Comparison of ENCODE assay signal across 25 cellular contexts in the genomic region with DNA sequence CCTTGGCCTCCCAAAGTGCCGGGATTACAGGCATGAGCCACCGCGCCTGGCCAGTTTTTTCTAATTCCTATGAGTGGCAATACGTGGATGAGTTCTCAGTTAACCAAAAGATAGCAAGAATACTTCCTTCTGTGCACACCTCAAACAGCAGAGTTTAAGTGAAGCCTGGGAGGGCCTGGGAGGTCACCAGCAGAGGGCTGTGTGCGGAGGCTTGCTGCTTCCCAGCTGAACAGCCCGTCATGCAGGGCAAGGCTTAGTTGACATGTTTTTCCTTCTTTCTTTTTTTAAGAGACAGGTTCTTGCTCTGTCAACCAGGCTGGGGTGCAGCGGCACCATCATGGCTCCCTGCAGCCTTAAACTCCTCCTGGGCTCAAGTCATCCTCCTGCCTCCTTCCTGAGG. TPM values are rescaled to one million over a fixed set of nuclear protein-coding genes. Genes with fewer than 3 reads are reported as not detected.
A peak's percentile ranks its signal among the peaks of the same experiment; 100 is the strongest.
DNase-seq lines count a peak whose midpoint lies in the region; ATAC-seq and TF ChIP-seq lines count a peak whose summit lies in the region.
"Had no signal": no experiment of that assay in that cellular context is flagged by ENCODE, and none has a peak within 500 bp of the region (broad histone marks: within the 10 kb centered on the region; RNA-seq: fewer than 3 reads in every experiment).

No MANE protein-coding gene starts in this region.

- no peak overlapping the region for H3K4ac ChIP-seq in mesendoderm (ENCODE audit: low read depth, low read length)

- H3K9ac ChIP-seq in mesendoderm (ENCODE audit: low read length), result no peak overlapping the region

- POLR2A ChIA-PET in activated naive CD8-positive, alpha-beta T cell treated with anti-CD3 and anti-CD28 coated beads, Interleukin-2, amount 10 ng/mL, durations not matched to agents 7 days and 5 days (lab: Charles Lee), result no interaction called here
- POLR2A ChIA-PET in activated CD4-positive, alpha-beta T cell treated with anti-CD3 and anti-CD28 coated beads for 36 hours (lab: Charles Lee), result no interaction called here

- no peak overlapping the region for H2BK5ac ChIP-seq in mesendoderm (ENCODE audit: low read length)

- H3K36me3 Mint-ChIP-seq in activated naive CD8-positive, alpha-beta T cell treated with anti-CD3 and anti-CD28 coated beads, Interleukin-2, amount 10 ng/mL, durations not matched to agents 7 days and 5 days, result no peaks in the 10 kb centered on the region
- H3K36me3 Mint-ChIP-seq in activated naive CD8-positive, alpha-beta T cell treated with anti-CD3 and anti-CD28 coated beads, Interleukin-2, amount 50 U/mL, for 24 hours (ENCODE audit: low read depth), result no peaks in the 10 kb centered on the region
- H3K36me3 Mint-ChIP-seq in activated T-helper 17 cell treated with anti-CD3 and anti-CD28 coated beads, Interleukin-2, amount 50 U/mL, for 72 hours (ENCODE audit: low read depth), result no peaks in the 10 kb centered on the region
- no peaks in the 10 kb centered on the region for H3K36me3 Mint-ChIP-seq in activated CD4-positive, alpha-beta T cell treated with anti-CD3 and anti-CD28 coated beads for 36 hours (ENCODE audit: low read depth)
- H3K36me3 Mint-ChIP-seq: activated CD8-positive, alpha-beta memory T cell treated with anti-CD3 and anti-CD28 coated beads, Interleukin-2, amount 10 ng/mL, durations not matched to agents 7 days and 5 days had no signal

- no peak for DNase-seq in activated naive CD8-positive, alpha-beta T cell treated with anti-CD3 and anti-CD28 coated beads, Interleukin-2, amount 10 ng/mL, durations not matched to agents 7 days and 5 days
- DNase-seq in activated naive CD8-positive, alpha-beta T cell treated with anti-CD3 and anti-CD28 coated beads, Interleukin-2, amount 50 U/mL, for 24 hours, result no peak
- DNase-seq in mesendoderm (peak; percentile 38), testis (no peak), ecto neural progenitor cell (ENCODE audit: low spot score) (no peak)
- DNase-seq in activated CD4-positive, alpha-beta T cell treated with anti-CD3 and anti-CD28 coated beads for 36 hours, result no peak
- DNase-seq: activated CD4-positive, alpha-beta T cell treated with anti-CD3 and anti-CD28 coated beads for 4 hours; activated CD8-positive, alpha-beta memory T cell treated with anti-CD3 and anti-CD28 coated beads, Interleukin-2, amount 10 ng/mL, durations not matched to agents 7 days and 5 days; BE2C; effector CD8-positive, alpha-beta T cell; esophagus squamous epithelium; glutamatergic neuron; left lung; NCI-H187 treated with DMSO at 0.1 percent for 48 hours; NCI-H345; stimulated activated CD4-positive, alpha-beta T cell treated with anti-CD3 and anti-CD28 coated beads, Interleukin-2, amount 100 ng/mL, for 24 hours; stomach; T1000 had no signal

- CTCF ChIA-PET in activated CD4-positive, alpha-beta T cell treated with anti-CD3 and anti-CD28 coated beads for 36 hours (lab: Charles Lee), result no interaction called here

- H3K56ac ChIP-seq in mesendoderm (ENCODE audit: low read length), result peak overlapping the region; percentile 0

- WGBS in mesendoderm (ENCODE audit: extremely low coverage, insufficient coverage, low lambda C conversion rate), result no CpG with 5 or more reads among the region's 7 CpGs
- 88 to 91% methylated on average over 6 to 7 of the region's 7 CpGs for WGBS in testis, 2 donors

- no peaks in the 10 kb centered on the region for H3K36me3 ChIP-seq in mesendoderm (ENCODE audit: control insufficient read depth, insufficient read depth, low read length)
- no peaks in the 10 kb centered on the region for H3K36me3 ChIP-seq in testis (ENCODE audit: low read depth, missing control alignments)
- H3K36me3 ChIP-seq: BE2C, esophagus squamous epithelium, left lung, Peyer's patch, stomach had no signal

- TF ChIP-seq CTCF in testis (IDR thresholded peaks at IDR 0.05), result no peak

- no peak overlapping the region for H3K4me3 Mint-ChIP-seq in activated naive CD8-positive, alpha-beta T cell treated with anti-CD3 and anti-CD28 coated beads, Interleukin-2, amount 10 ng/mL, durations not matched to agents 7 days and 5 days
- H3K4me3 Mint-ChIP-seq in activated naive CD8-positive, alpha-beta T cell treated with anti-CD3 and anti-CD28 coated beads, Interleukin-2, amount 50 U/mL, for 24 hours, result no peak overlapping the region
- H3K4me3 Mint-ChIP-seq in activated T-helper 17 cell treated with anti-CD3 and anti-CD28 coated beads, Interleukin-2, amount 50 U/mL, for 72 hours, result peak overlapping the region; percentile 57
- no peak overlapping the region for H3K4me3 Mint-ChIP-seq in activated CD4-positive, alpha-beta T cell treated with anti-CD3 and anti-CD28 coated beads for 36 hours
- H3K4me3 Mint-ChIP-seq: activated CD8-positive, alpha-beta memory T cell treated with anti-CD3 and anti-CD28 coated beads, Interleukin-2, amount 10 ng/mL, durations not matched to agents 7 days and 5 days had no signal

- no peak overlapping the region for H3K23ac ChIP-seq in mesendoderm (ENCODE audit: low read length)

- H3K27me3 Mint-ChIP-seq in activated naive CD8-positive, alpha-beta T cell treated with anti-CD3 and anti-CD28 coated beads, Interleukin-2, amount 10 ng/mL, durations not matched to agents 7 days and 5 days, result peaks cover 32% of the 10 kb centered on the region
- peaks cover 8% of the 10 kb centered on the region for H3K27me3 Mint-ChIP-seq in activated naive CD8-positive, alpha-beta T cell treated with anti-CD3 and anti-CD28 coated beads, Interleukin-2, amount 50 U/mL, for 24 hours
- H3K27me3 Mint-ChIP-seq in activated T-helper 17 cell treated with anti-CD3 and anti-CD28 coated beads, Interleukin-2, amount 50 U/mL, for 72 hours, result no peaks in the 10 kb centered on the region
- H3K27me3 Mint-ChIP-seq in activated CD4-positive, alpha-beta T cell treated with anti-CD3 and anti-CD28 coated beads for 36 hours, result peaks cover 4% of the 10 kb centered on the region

- no peaks in the 10 kb centered on the region for H3K4me1 ChIP-seq in mesendoderm (ENCODE audit: control insufficient read depth, low read depth, low read length)
- H3K4me1 ChIP-seq in testis, result no peaks in the 10 kb centered on the region
- H3K4me1 ChIP-seq: BE2C, Peyer's patch, stomach had no signal

- H4K8ac ChIP-seq in mesendoderm (ENCODE audit: low read depth, low read length), result no peak overlapping the region

- no peaks in the 10 kb centered on the region for H3K9me3 ChIP-seq in testis
- H3K9me3 ChIP-seq: BE2C, esophagus squamous epithelium, left lung, mucosa of descending colon, Peyer's patch, stomach had no signal

- peak overlapping the region; percentile 16 for H3K27ac Mint-ChIP-seq in activated naive CD8-positive, alpha-beta T cell treated with anti-CD3 and anti-CD28 coated beads, Interleukin-2, amount 10 ng/mL, durations not matched to agents 7 days and 5 days
- H3K27ac Mint-ChIP-seq in activated naive CD8-positive, alpha-beta T cell treated with anti-CD3 and anti-CD28 coated beads, Interleukin-2, amount 50 U/mL, for 24 hours, result no peak overlapping the region
- H3K27ac Mint-ChIP-seq in activated T-helper 17 cell treated with anti-CD3 and anti-CD28 coated beads, Interleukin-2, amount 50 U/mL, for 72 hours, result no peak overlapping the region
- no peak overlapping the region for H3K27ac Mint-ChIP-seq in activated CD4-positive, alpha-beta T cell treated with anti-CD3 and anti-CD28 coated beads for 36 hours
- H3K27ac Mint-ChIP-seq: activated CD8-positive, alpha-beta memory T cell treated with anti-CD3 and anti-CD28 coated beads, Interleukin-2, amount 10 ng/mL, durations not matched to agents 7 days and 5 days had no signal

- H3K27me3 ChIP-seq in mesendoderm (ENCODE audit: insufficient read depth, low read length, poor library complexity) (no peaks in the 10 kb centered on the region), testis (no peaks in the 10 kb centered on the region)
- H3K27me3 ChIP-seq: BE2C, Peyer's patch, stomach had no signal

- H3K4me2 ChIP-seq in mesendoderm (ENCODE audit: low read length), result no peak overlapping the region

- no peak overlapping the region for H2AK5ac ChIP-seq in mesendoderm (ENCODE audit: low read length)

- no peaks in the 10 kb centered on the region for H3K79me2 ChIP-seq in mesendoderm (ENCODE audit: control insufficient read depth, insufficient read depth, low read length)

- H3K27ac ChIP-seq in mesendoderm (ENCODE audit: low read depth, low read length) (no peak overlapping the region), testis (no peak overlapping the region)
- H3K27ac ChIP-seq: left lung, Peyer's patch, stomach had no signal

- peaks cover 5% of the 10 kb centered on the region for H3K4me1 Mint-ChIP-seq in activated naive CD8-positive, alpha-beta T cell treated with anti-CD3 and anti-CD28 coated beads, Interleukin-2, amount 10 ng/mL, durations not matched to agents 7 days and 5 days
- peaks cover 10% of the 10 kb centered on the region for H3K4me1 Mint-ChIP-seq in activated naive CD8-positive, alpha-beta T cell treated with anti-CD3 and anti-CD28 coated beads, Interleukin-2, amount 50 U/mL, for 24 hours
- no peaks in the 10 kb centered on the region for H3K4me1 Mint-ChIP-seq in activated T-helper 17 cell treated with anti-CD3 and anti-CD28 coated beads, Interleukin-2, amount 50 U/mL, for 72 hours
- H3K4me1 Mint-ChIP-seq in activated CD4-positive, alpha-beta T cell treated with anti-CD3 and anti-CD28 coated beads for 36 hours, result peaks cover 6% of the 10 kb centered on the region

- H2BK120ac ChIP-seq in mesendoderm (ENCODE audit: low read depth, low read length), result no peak overlapping the region

- no peak overlapping the region for H4K5ac ChIP-seq in mesendoderm (ENCODE audit: low read length)

- no peaks in the 10 kb centered on the region for H3K9me3 Mint-ChIP-seq in activated naive CD8-positive, alpha-beta T cell treated with anti-CD3 and anti-CD28 coated beads, Interleukin-2, amount 10 ng/mL, durations not matched to agents 7 days and 5 days
- H3K9me3 Mint-ChIP-seq in activated naive CD8-positive, alpha-beta T cell treated with anti-CD3 and anti-CD28 coated beads, Interleukin-2, amount 50 U/mL, for 24 hours, result no peaks in the 10 kb centered on the region
- H3K9me3 Mint-ChIP-seq in activated T-helper 17 cell treated with anti-CD3 and anti-CD28 coated beads, Interleukin-2, amount 50 U/mL, for 72 hours, result no peaks in the 10 kb centered on the region
- H3K9me3 Mint-ChIP-seq in activated CD4-positive, alpha-beta T cell treated with anti-CD3 and anti-CD28 coated beads for 36 hours (ENCODE audit: low read depth), result no peaks in the 10 kb centered on the region
- H3K9me3 Mint-ChIP-seq: activated T-helper 2 cell treated with anti-CD3 and anti-CD28 coated beads, Interferon-gamma antibody, Interleukin-2, Interleukin-4, amounts not matched to agents 10 μg/mL and 5 μg/mL and 100 μg/mL, durations not matched to agents 14 hours and 24 hours and 36 hours had no signal

- no peaks in the 10 kb centered on the region for H3K79me1 ChIP-seq in mesendoderm (ENCODE audit: low read length)

- H3K4me3 ChIP-seq in mesendoderm (ENCODE audit: low read length), result no peak overlapping the region
- H3K4me3 ChIP-seq in testis, result no peak overlapping the region
- H3K4me3 ChIP-seq: left lung, mucosa of descending colon, Peyer's patch had no signal

- no peak overlapping the region for H2BK15ac ChIP-seq in mesendoderm (replicated peaks; ENCODE audit: low read depth)

- no peak for ATAC-seq in activated naive CD8-positive, alpha-beta T cell treated with anti-CD3 and anti-CD28 coated beads, Interleukin-2, amount 10 ng/mL, durations not matched to agents 7 days and 5 days (ENCODE audit: low read depth)
- no peak for ATAC-seq in activated naive CD8-positive, alpha-beta T cell treated with anti-CD3 and anti-CD28 coated beads, Interleukin-2, amount 50 U/mL, for 24 hours
- no peak for ATAC-seq in activated T-helper 17 cell treated with anti-CD3 and anti-CD28 coated beads, Interleukin-2, amount 50 U/mL, for 72 hours (replicated peaks)
- ATAC-seq in activated CD4-positive, alpha-beta T cell treated with anti-CD3 and anti-CD28 coated beads for 36 hours, result no peak
- no peak for ATAC-seq in HG02623 (IDR thresholded peaks at IDR 0.05; ENCODE audit: unreplicated experiment)
- ATAC-seq: activated CD8-positive, alpha-beta memory T cell treated with anti-CD3 and anti-CD28 coated beads, Interleukin-2, amount 10 ng/mL, durations not matched to agents 7 days and 5 days; left lung; mucosa of descending colon; sciatic nerve had no signal

- intact Hi-C loops in activated CD4-positive, alpha-beta T cell treated with anti-CD3 and anti-CD28 coated beads for 36 hours (cut with DNase I, micrococcal nuclease), result no loop called here
- intact Hi-C loops in testis (cut with DNase I; ENCODE audit: low total_unique reads), result no loop called here

- no peak overlapping the region for H3K18ac ChIP-seq in mesendoderm (ENCODE audit: low read length)

- no peak for TF ChIP-seq POLR2A in testis (IDR thresholded peaks at IDR 0.05)

RNA-seq across cellular contexts. Expression of gene GNG4, which starts 17.8 kb away (rescaled TPM):
- total RNA-seq in activated naive CD8-positive, alpha-beta T cell treated with anti-CD3 and anti-CD28 coated beads, Interleukin-2, amount 10 ng/mL, durations not matched to agents 7 days and 5 days, result not detected
- 1 to 10 TPM in 1 of 2 donors, under 1 TPM in 1; 0.32 to 2.1 TPM for total RNA-seq in activated T-helper 17 cell treated with anti-CD3 and anti-CD28 coated beads, Interleukin-2, amount 50 U/mL, for 72 hours
- polyA plus RNA-seq in mesendoderm (2013, experiment 1 of 2), result 38.4 TPM
- 39.6 TPM for polyA plus RNA-seq in mesendoderm (2013, experiment 2 of 2)
- total RNA-seq in activated CD4-positive, alpha-beta T cell treated with anti-CD3 and anti-CD28 coated beads for 36 hours, result 1 to 10 TPM in 1 of 2 experiments, under 1 TPM in 1; 0.98 to 1.7 TPM
- total RNA-seq in testis, result 1 to 10 TPM; 2.9 to 3.2 TPM
- 3.3 TPM for polyA plus RNA-seq in testis (ENCODE audit: insufficient read depth, low read depth, low replicate concordance)
- total RNA-seq: left lung, ureter had no signal
